9 cellular contexts compared by ENCODE assay signal in the genomic region with DNA sequence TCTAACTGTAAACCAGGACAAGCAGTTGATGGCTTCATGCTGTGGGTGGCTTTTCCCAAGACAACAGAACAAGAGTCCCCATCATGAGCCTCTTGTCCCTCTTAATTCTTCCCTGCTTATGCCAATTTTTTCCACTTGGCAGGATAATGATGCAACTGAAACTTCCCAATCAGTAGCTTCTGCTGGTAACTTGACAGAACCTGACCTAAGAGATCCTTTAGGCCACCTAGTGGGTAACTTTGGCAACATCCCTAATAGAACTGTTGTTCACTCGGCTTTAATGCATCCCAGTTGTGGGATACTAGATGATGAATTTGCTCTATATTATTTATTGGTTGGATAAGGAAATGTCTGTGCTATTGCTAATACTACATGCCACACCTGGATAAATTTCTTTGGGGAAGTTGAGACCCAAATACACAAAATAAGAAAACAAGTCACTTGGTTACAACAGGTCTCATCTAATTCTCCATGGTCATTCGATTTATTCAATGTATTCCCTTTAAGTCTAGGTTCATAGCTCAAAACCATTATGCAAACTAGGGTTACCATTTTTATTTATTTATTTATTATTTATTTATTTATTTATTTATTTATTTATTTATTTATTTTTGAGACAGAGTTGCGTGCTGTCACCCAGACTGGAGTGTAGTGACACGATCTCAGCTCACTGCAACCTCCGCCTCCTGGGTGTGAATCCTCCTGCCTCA. TPM values are rescaled to one million over a fixed set of nuclear protein-coding genes. Genes with fewer than 3 reads are reported as not detected.
A peak's percentile ranks its signal among the peaks of the same experiment; 100 is the strongest.
DNase-seq lines count a peak whose midpoint lies in the region; ATAC-seq and TF ChIP-seq lines count a peak whose summit lies in the region.
"Had no signal": no experiment of that assay in that cellular context is flagged by ENCODE, and none has a peak within 500 bp of the region (broad histone marks: within the 10 kb centered on the region; RNA-seq: fewer than 3 reads in every experiment).

No MANE protein-coding gene starts in this region.

- WGBS in GM23248 (ENCODE audit: low coverage in 1 of 2, low lambda C conversion rate in 2 of 2, missing lambda C conversion rate in 2 of 2), 2 experiments = 61 to 63% methylated on average over 5 of the region's 5 CpGs
- WGBS in tibial nerve, 2 donors = 74 to 76% methylated on average over 5 of the region's 5 CpGs

- no peak overlapping the region for H3K27ac ChIP-seq in CD8-positive, alpha-beta T cell (ENCODE audit: low read depth, low read length)
- H3K27ac ChIP-seq in GM23248 (no peak overlapping the region), tibial nerve (no peak overlapping the region)

- H3K9me3 Mint-ChIP-seq in CD8-positive, alpha-beta T cell = no peaks in the 10 kb centered on the region
- H3K9me3 Mint-ChIP-seq: T-helper 1 cell treated with Interleukin-12 subunit alpha and Interleukin-12 subunit beta and Interleukin-4 antibody, amounts not matched to agents 30 μg/mL and 1 μg/mL, for 36 hours had no signal

- H3K36me3 ChIP-seq in CD8-positive, alpha-beta T cell (ENCODE audit: insufficient read depth, low read length) = no peaks in the 10 kb centered on the region
- H3K36me3 ChIP-seq in GM23248 (ENCODE audit: low read depth) (no peaks in the 10 kb centered on the region), tibial nerve (no peaks in the 10 kb centered on the region)

- no peak overlapping the region for H3K4me3 ChIP-seq in CD8-positive, alpha-beta T cell (ENCODE audit: low read depth, low read length)
- no peak overlapping the region for H3K4me3 ChIP-seq in GM23248
- H3K4me3 ChIP-seq in tibial nerve = no peak overlapping the region

- no peak overlapping the region for H3K4me2 ChIP-seq in GM23248 (ENCODE audit: unreplicated experiment)

- no peak overlapping the region for H2AFZ ChIP-seq in GM23248

- H3K4me1 ChIP-seq in CD8-positive, alpha-beta T cell (ENCODE audit: insufficient read depth, low read length) = peaks cover 9% of the 10 kb centered on the region
- H3K4me1 ChIP-seq in GM23248 (ENCODE audit: insufficient read depth) = no peaks in the 10 kb centered on the region
- no peaks in the 10 kb centered on the region for H3K4me1 ChIP-seq in tibial nerve

- peak in 1 of 7 experiments; percentile 9 for DNase-seq in CD8-positive, alpha-beta T cell
- DNase-seq in GM23248 (peak; percentile 77), NCI-H524 treated with DMSO at 0.1 percent for 48 hours (lab: John Stamatoyannopoulos, UW) (peak; percentile 19), brain pericyte (ENCODE audit: low read depth, low spot score) (peak; percentile 2), kidney glomerular epithelial cell (lab: John Stamatoyannopoulos, UW) (peak; percentile 56), tibial nerve (ENCODE audit: low spot score in 2 of 2) (peak in 1 of 2 donors; percentile 53)

- intact Hi-C loops in CD8-positive, alpha-beta T cell (cut with DNase I, micrococcal nuclease) = loop anchor here (1.0 to 10.0 kb wide), 2 partner anchors 304 to 509 kb away; a partner anchor contains a TSS

- no peak overlapping the region for H3K27ac Mint-ChIP-seq in CD8-positive, alpha-beta T cell
- H3K27ac Mint-ChIP-seq: T-helper 1 cell treated with Interleukin-12 subunit alpha and Interleukin-12 subunit beta and Interleukin-4 antibody, amounts not matched to agents 30 μg/mL and 1 μg/mL, for 36 hours had no signal

- no peaks in the 10 kb centered on the region for H3K9me3 ChIP-seq in CD8-positive, alpha-beta T cell (ENCODE audit: low read length)
- H3K9me3 ChIP-seq in GM23248 (ENCODE audit: low read depth) (no peaks in the 10 kb centered on the region), tibial nerve (no peaks in the 10 kb centered on the region)

- no peaks in the 10 kb centered on the region for H3F3A ChIP-seq in GM23248 (ENCODE audit: insufficient read depth)

- POLR2A ChIA-PET in CD8-positive, alpha-beta T cell (lab: Charles Lee) = interaction anchor here (0.6 kb wide), 1 partner anchor 42 kb away, joined by 3 read pairs; no protein-coding TSS in a partner anchor

- no peak for ATAC-seq in CD8-positive, alpha-beta T cell
- ATAC-seq in GM21515 (IDR thresholded peaks at IDR 0.05; ENCODE audit: unreplicated experiment) (no peak), GM18867 (IDR thresholded peaks at IDR 0.05; ENCODE audit: unreplicated experiment) (no peak)

- H4K20me1 ChIP-seq in GM23248 (ENCODE audit: insufficient read depth) = no peaks in the 10 kb centered on the region; the same call in 1 of the 2 replicates

- no peak for TF ChIP-seq POLR2A in tibial nerve (IDR thresholded peaks at IDR 0.05)

- no peak overlapping the region for H3K9ac ChIP-seq in GM23248

- peaks cover 8% of the 10 kb centered on the region for H3K4me1 Mint-ChIP-seq in CD8-positive, alpha-beta T cell (ENCODE audit: low read depth)

- no peaks in the 10 kb centered on the region for H3K79me2 ChIP-seq in GM23248 (ENCODE audit: insufficient read depth)

- CTCF ChIA-PET in CD8-positive, alpha-beta T cell (lab: Charles Lee) = interaction anchor here (0.6 to 1.5 kb wide), 10 partner anchors 9 to 818 kb away, joined by 3 to 5 read pairs (median 3); no protein-coding TSS in a partner anchor

- in situ Hi-C loops in GM23248 (cut with MboI) = no loop called here

- H3K27me3 Mint-ChIP-seq in CD8-positive, alpha-beta T cell (ENCODE audit: low read depth) = no peaks in the 10 kb centered on the region

- no peak for TF ChIP-seq EP300 in tibial nerve (IDR thresholded peaks at IDR 0.05)

- no peaks in the 10 kb centered on the region for H3K9me2 ChIP-seq in GM23248 (ENCODE audit: insufficient read depth)

- H3K36me3 Mint-ChIP-seq in CD8-positive, alpha-beta T cell = no peaks in the 10 kb centered on the region

- no peak overlapping the region for H3K4me3 Mint-ChIP-seq in CD8-positive, alpha-beta T cell
- H3K4me3 Mint-ChIP-seq: T-helper 1 cell treated with Interleukin-12 subunit alpha and Interleukin-12 subunit beta and Interleukin-4 antibody, amounts not matched to agents 30 μg/mL and 1 μg/mL, for 36 hours had no signal

- H3K27me3 ChIP-seq in CD8-positive, alpha-beta T cell (ENCODE audit: insufficient read depth, low read length) = no peaks in the 10 kb centered on the region
- H3K27me3 ChIP-seq in GM23248 (replicated peaks; ENCODE audit: insufficient read depth) (peaks cover 11% of the 10 kb centered on the region), tibial nerve (no peaks in the 10 kb centered on the region)

- peak; percentile 49 for TF ChIP-seq CTCF in CD8-positive, alpha-beta T cell (IDR thresholded peaks at IDR 0.05)
- TF ChIP-seq CTCF in tibial nerve (IDR thresholded peaks at IDR 0.05) = peak; percentile 44 to 55 (median 50)

RNA-seq across cellular contexts. Expression of a gene that starts 41.4 kb away (rescaled TPM):
- total RNA-seq in CD8-positive, alpha-beta T cell = not detected
- total RNA-seq in GM23248 (2014; rRNA removed; shearing (Covaris generic)) = not detected in 2 replicates
- polyA plus RNA-seq in GM23248 (2016; fragmentation: Nextera tagmentation; extraction: Ambion mirVana) = not detected in 2 replicates
- 1 to 10 TPM; 1.8 to 2.8 (median 2.2) TPM for total RNA-seq in tibial nerve

RNA-seq across cellular contexts. Expression of a gene that starts 46.0 kb away (rescaled TPM):
- total RNA-seq in CD8-positive, alpha-beta T cell = 10 to 100 TPM; 61.0 to 66.6 TPM
- total RNA-seq in GM23248 (2014; rRNA removed; shearing (Covaris generic)) = 23.9 and 31.7 TPM in 2 replicates
- polyA plus RNA-seq in GM23248 (2016; fragmentation: Nextera tagmentation; extraction: Ambion mirVana) = 48.2 and 50.8 TPM in 2 replicates
- total RNA-seq in tibial nerve = 10 to 100 TPM; 25.7 to 37.8 (median 29.6) TPM
